Comparison of ENCODE assay signal across 14 cellular contexts in genomic region chr5:158514353-158514960, GRCh38.
DNase-seq lines count a peak whose midpoint lies in the region; ATAC-seq, FAIRE-seq and TF ChIP-seq lines count a peak whose summit lies in the region.
"Had no signal": no experiment of that assay in that cellular context is flagged by ENCODE, and none has a peak within 500 bp of the region (broad histone marks: within the 10 kb centered on the region; RNA-seq: fewer than 3 reads in every experiment).

No MANE protein-coding gene starts in this region.

- H3K9ac ChIP-seq in mammary epithelial cell (ENCODE audit: insufficient read depth, low read length) = no peak overlapping the region

- peak overlapping the region; percentile 43 for H3K27ac Mint-ChIP-seq in activated CD4-positive, alpha-beta T cell treated with anti-CD3 and anti-CD28 coated beads for 36 hours
- no peak overlapping the region for H3K27ac Mint-ChIP-seq in glutamatergic neuron (ENCODE audit: unreplicated experiment)

- no peak for TF ChIP-seq CTCF in mammary epithelial cell (conservative IDR thresholded peaks at IDR 0.05 in 1 of 2, IDR thresholded peaks at IDR 0.05 in 1 of 2; ENCODE audit: extremely low read depth in 1 of 2, insufficient read depth in 1 of 2, low read depth in 1 of 2, low read length in 2 of 2)
- TF ChIP-seq CTCF in glutamatergic neuron (IDR thresholded peaks at IDR 0.05; ENCODE audit: partially characterized antibody, unreplicated experiment) = no peak

- no peaks in the 10 kb centered on the region for H3K9me3 ChIP-seq in mammary epithelial cell (replicated peaks; ENCODE audit: insufficient read depth, low read length)
- H3K9me3 ChIP-seq: esophagus muscularis mucosa, tibial nerve had no signal

- H3K36me3 Mint-ChIP-seq in activated CD4-positive, alpha-beta T cell treated with anti-CD3 and anti-CD28 coated beads for 36 hours (ENCODE audit: low read depth) = no peaks in the 10 kb centered on the region
- H3K36me3 Mint-ChIP-seq in glutamatergic neuron (ENCODE audit: unreplicated experiment) = no peaks in the 10 kb centered on the region

- H3K4me3 Mint-ChIP-seq in activated CD4-positive, alpha-beta T cell treated with anti-CD3 and anti-CD28 coated beads for 36 hours = no peak overlapping the region
- H3K4me3 Mint-ChIP-seq in glutamatergic neuron (ENCODE audit: unreplicated experiment) = no peak overlapping the region

- CTCF ChIA-PET in activated CD4-positive, alpha-beta T cell treated with anti-CD3 and anti-CD28 coated beads for 36 hours (lab: Charles Lee) = no interaction called here
- CTCF ChIA-PET in mammary epithelial cell (lab: Charles Lee; ENCODE audit: low non-redundant PET) = no interaction called here

- H3K36me3 ChIP-seq in mammary epithelial cell (ENCODE audit: insufficient read depth, low read length) = no peaks in the 10 kb centered on the region
- H3K36me3 ChIP-seq: esophagus muscularis mucosa, tibial nerve had no signal

- no peaks in the 10 kb centered on the region for H3K27me3 ChIP-seq in mammary epithelial cell (ENCODE audit: insufficient read depth, low read length)
- H3K27me3 ChIP-seq: esophagus muscularis mucosa, tibial nerve had no signal

- H3K4me1 Mint-ChIP-seq in activated CD4-positive, alpha-beta T cell treated with anti-CD3 and anti-CD28 coated beads for 36 hours = peaks cover 37% of the 10 kb centered on the region
- no peaks in the 10 kb centered on the region for H3K4me1 Mint-ChIP-seq in glutamatergic neuron (ENCODE audit: low read depth, unreplicated experiment)

- ATAC-seq in activated CD4-positive, alpha-beta T cell treated with anti-CD3 and anti-CD28 coated beads for 36 hours = peak; percentile 75
- no peak for ATAC-seq in HG03095 (IDR thresholded peaks at IDR 0.05; ENCODE audit: unreplicated experiment)

- H3K9me3 Mint-ChIP-seq in activated CD4-positive, alpha-beta T cell treated with anti-CD3 and anti-CD28 coated beads for 36 hours (ENCODE audit: low read depth) = no peaks in the 10 kb centered on the region
- H3K9me3 Mint-ChIP-seq in glutamatergic neuron (ENCODE audit: unreplicated experiment) = peaks cover 3% of the 10 kb centered on the region

- H3K4me1 ChIP-seq in mammary epithelial cell (ENCODE audit: insufficient read depth, low read length) = no peaks in the 10 kb centered on the region

- no peaks in the 10 kb centered on the region for H3K27me3 Mint-ChIP-seq in activated CD4-positive, alpha-beta T cell treated with anti-CD3 and anti-CD28 coated beads for 36 hours
- H3K27me3 Mint-ChIP-seq in glutamatergic neuron (ENCODE audit: unreplicated experiment) = peaks cover 5% of the 10 kb centered on the region

- dilution Hi-C loops in mammary epithelial cell (cut with HindIII; ENCODE audit: low sequenced_read_pairs) = no loop called here

- POLR2A ChIA-PET in activated CD4-positive, alpha-beta T cell treated with anti-CD3 and anti-CD28 coated beads for 36 hours (lab: Charles Lee) = no interaction called here

- H4K20me1 ChIP-seq in mammary epithelial cell (ENCODE audit: insufficient read depth, low read length) = no peaks in the 10 kb centered on the region

- intact Hi-C loops in activated CD4-positive, alpha-beta T cell treated with anti-CD3 and anti-CD28 coated beads for 36 hours (cut with DNase I, micrococcal nuclease) = no loop called here
- intact Hi-C loops in mammary epithelial cell (cut with micrococcal nuclease) = no loop called here

- no peak overlapping the region for H3K4me3 ChIP-seq in mammary epithelial cell (replicated peaks in 1 of 3; ENCODE audit: insufficient read depth in 1 of 3, low read depth in 2 of 3, low read length in 3 of 3)
- H3K4me3 ChIP-seq: esophagus muscularis mucosa, tibial nerve had no signal

- no TSS peak for BruUV-seq in mammary epithelial cell (replicated peaks; lab: Mats Ljungman, UMichigan)

- in situ Hi-C loops in mammary epithelial cell (cut with MboI; ENCODE audit: low sequenced_read_pairs in 2 of 2) = no loop called here

- no peak overlapping the region for H2AFZ ChIP-seq in mammary epithelial cell (ENCODE audit: low read depth, low read length)

- no peak for FAIRE-seq in HTR-8/SVneo (lab: Jason Lieb, UNC)
- FAIRE-seq: TTC549 had no signal

- peak; percentile 7 for DNase-seq in activated CD4-positive, alpha-beta T cell treated with anti-CD3 and anti-CD28 coated beads for 36 hours
- no peak for DNase-seq in activated CD4-positive, alpha-beta T cell treated with anti-CD3 and anti-CD28 coated beads, Interleukin-2, amount 50 U/mL, for 1 hour
- DNase-seq in HTR-8/SVneo (ENCODE audit: insufficient read length, low spot score) (peak; percentile 10), mammary epithelial cell (peak; percentile 9), non-pigmented ciliary epithelial cell (ENCODE audit: low read depth) (peak; percentile 49), HT-29 (ENCODE audit: low spot score) (no peak), glutamatergic neuron (no peak)
- DNase-seq: NCI-H69, SIG-M5 had no signal

- H3K79me2 ChIP-seq in mammary epithelial cell (ENCODE audit: insufficient read depth, low read length) = no peaks in the 10 kb centered on the region

- H3K4me2 ChIP-seq in mammary epithelial cell (ENCODE audit: insufficient read depth, low read depth, low read length) = no peak overlapping the region

- no peak overlapping the region for H3K27ac ChIP-seq in mammary epithelial cell (ENCODE audit: insufficient read depth, low read depth, low read length)
- H3K27ac ChIP-seq: 22Rv1 had no signal

Comparison
In these comparisons a context has a peak if more than half of its experiments do, and no peak if none do; other contexts are left out.
1. DNase-seq: peak in activated CD4-positive, alpha-beta T cell treated with anti-CD3 and anti-CD28 coated beads for 36 hours (single experiment), HTR-8/SVneo (single experiment), mammary epithelial cell (single experiment) and non-pigmented ciliary epithelial cell (single experiment); none in activated CD4-positive, alpha-beta T cell treated with anti-CD3 and anti-CD28 coated beads, Interleukin-2, amount 50 U/mL, for 1 hour (single experiment), HT-29 (single experiment) and glutamatergic neuron (single experiment).